In genomic region chr14:94572637-94573303, GRCh38 we compare ENCODE assay signal across 21 cellular contexts. TPM values are rescaled to one million over a fixed set of nuclear protein-coding genes. Genes with fewer than 3 reads are reported as not detected.
DNase-seq lines count a peak whose midpoint lies in the region; TF ChIP-seq lines count a peak whose summit lies in the region.
"Had no signal": no experiment of that assay in that cellular context is flagged by ENCODE, and none has a peak within 500 bp of the region (broad histone marks: within the 10 kb centered on the region; RNA-seq: fewer than 3 reads in every experiment).

No MANE protein-coding gene starts in this region.

- H3K27ac ChIP-seq in coronary artery (no peak overlapping the region), spleen (peak overlapping the region in 5 of 8 donors; percentile 56 to 85 (median 73))

- TF ChIP-seq POLR2A in spleen (IDR thresholded peaks at IDR 0.05): no peak

- peaks cover 0 to 28% (median 2%) of the 10 kb centered on the region in 6 donors for H3K4me1 ChIP-seq in spleen

- H3K4me1 Mint-ChIP-seq in nephron progenitor cell: peaks cover 38% of the 10 kb centered on the region

- no peaks in the 10 kb centered on the region for H3K36me3 ChIP-seq in spleen

- 74 to 89% (median 77%) methylated on average over 7 of the region's 7 CpGs for WGBS in spleen, 5 donors

- DNase-seq in HuH-7 (ENCODE audit: low spot score) (peak; percentile 30), coronary artery (ENCODE audit: low spot score) (peak; percentile 57), nephron progenitor cell (no peak), spleen (no peak), NCI-H2107 treated with DMSO at 0.1 percent for 48 hours (lab: John Stamatoyannopoulos, UW; ENCODE audit: unreplicated experiment) (no peak), HT-29 (ENCODE audit: low spot score) (no peak), NCI-H510A (lab: John Stamatoyannopoulos, UW) (no peak)
- DNase-seq: CD4-positive, alpha-beta T cell; DND-41; KG1; MV-4-11; NCI-H1105 treated with DMSO at 0.1 percent for 48 hours; NCI-H2081; NCI-H2171 treated with DMSO at 0.1 percent for 48 hours; NCI-H526; OCI-M1; Right ventricle myocardium superior had no signal

- peak overlapping the region; percentile 91 for H3K27ac Mint-ChIP-seq in nephron progenitor cell
- H3K27ac Mint-ChIP-seq: CD4-positive, alpha-beta T cell had no signal

- no peaks in the 10 kb centered on the region for H3K27me3 ChIP-seq in spleen (replicated peaks in 1 of 7)

- H3K4me3 Mint-ChIP-seq in nephron progenitor cell: no peak overlapping the region
- H3K4me3 Mint-ChIP-seq: CD4-positive, alpha-beta T cell had no signal

- TF ChIP-seq CTCF in coronary artery (IDR thresholded peaks at IDR 0.05): no peak
- TF ChIP-seq CTCF in nephron progenitor cell (IDR thresholded peaks at IDR 0.05): no peak
- no peak for TF ChIP-seq CTCF in spleen (IDR thresholded peaks at IDR 0.05 in 8 of 11, conservative IDR thresholded peaks at IDR 0.05 in 3 of 11)

- H3K27me3 Mint-ChIP-seq in nephron progenitor cell (ENCODE audit: low read depth, poor library complexity): peaks cover 9% of the 10 kb centered on the region

- no peaks in the 10 kb centered on the region for H3K9me3 Mint-ChIP-seq in nephron progenitor cell
- H3K9me3 Mint-ChIP-seq: CD4-positive, alpha-beta T cell had no signal

- H3K9me3 ChIP-seq in spleen: no peaks in the 10 kb centered on the region

- H3K36me3 Mint-ChIP-seq in nephron progenitor cell (ENCODE audit: low read depth): no peaks in the 10 kb centered on the region

- intact Hi-C loops in spleen (cut with DNase I; ENCODE audit: low total_unique reads): no loop called here

- no peak overlapping the region for H3K4me3 ChIP-seq in coronary artery
- no peak overlapping the region for H3K4me3 ChIP-seq in spleen
- H3K4me3 ChIP-seq: GM12878 had no signal

RNA-seq across cellular contexts. Expression of gene SERPINA5, which starts 8.5 kb away (rescaled TPM):
- 100 to 1,000 TPM in 6 of 7 donors, 10 to 100 TPM in 1; 67.3 to 216 (median 169) TPM for total RNA-seq in spleen
- polyA plus RNA-seq in spleen: 10 to 100 TPM; 11.5 to 58.2 (median 41.4) TPM
- 4.9 and 7.9 TPM in 2 replicates for total RNA-seq in HT-29 (2014; rRNA removed; shearing (Covaris generic))
- total RNA-seq: A673; CD4-positive, alpha-beta T cell had no signal
- polyA plus RNA-seq: GM12878 had no signal

RNA-seq across cellular contexts. Expression of gene SERPINA4, which starts 11.5 kb away (rescaled TPM):
- not detected for total RNA-seq in spleen
- not detected for polyA plus RNA-seq in spleen
- 0.57 and 1.8 TPM in 2 replicates for total RNA-seq in HT-29 (2014; rRNA removed; shearing (Covaris generic))
- total RNA-seq: A673; CD4-positive, alpha-beta T cell; Right ventricle myocardium superior; SK-MEL-5 had no signal
- polyA plus RNA-seq: BJ, GM12878 had no signal

RNA-seq across cellular contexts. Expression of gene SERPINA3, which starts 39.4 kb away (rescaled TPM):
- 10 to 100 TPM in 4 of 7 donors, 1 to 10 TPM in 3; 3.4 to 29.7 (median 10.1) TPM for total RNA-seq in spleen
- 10 to 100 TPM in 2 of 3 donors, 1 to 10 TPM in 1; 8.5 to 88.3 (median 10.3) TPM for polyA plus RNA-seq in spleen
- 1.0 and 2.0 TPM in 2 replicates for total RNA-seq in HT-29 (2014; rRNA removed; shearing (Covaris generic))
- total RNA-seq: CD4-positive, alpha-beta T cell had no signal
- polyA plus RNA-seq: GM12878 had no signal

Comparison
In these comparisons a context has a peak if more than half of its experiments do, and no peak if none do; other contexts are left out.
1. DNase-seq: peak in HuH-7 (single experiment) and coronary artery (single experiment); none in nephron progenitor cell (single experiment), spleen (single experiment), NCI-H2107 treated with DMSO at 0.1 percent for 48 hours (single experiment), HT-29 (single experiment) and NCI-H510A (single experiment).
2. H3K27ac ChIP-seq: peak in spleen (5 of 8); none in coronary artery (0 of 2).